Comparison of ENCODE assay signal across 8 cellular contexts in the genomic region with DNA sequence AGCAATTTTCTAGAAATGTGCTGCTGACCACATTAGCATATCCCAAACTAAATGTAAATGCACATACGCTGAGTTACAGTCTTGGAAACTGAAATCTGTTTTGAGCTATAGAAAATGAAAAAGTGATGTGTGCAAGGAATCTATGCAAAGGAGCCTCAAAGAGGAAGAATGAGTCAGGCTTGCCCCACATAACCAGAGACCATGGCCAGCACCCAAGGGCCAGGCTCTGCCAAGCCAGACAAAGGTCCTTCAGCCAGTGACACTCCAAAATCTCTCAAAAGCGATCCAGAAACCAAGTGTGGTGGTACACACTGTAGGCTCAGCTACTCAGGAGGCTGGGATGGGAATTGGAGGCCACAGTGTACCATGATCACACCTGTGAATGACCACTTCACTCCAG.
DNase-seq lines count a peak whose midpoint lies in the region; ATAC-seq and TF ChIP-seq lines count a peak whose summit lies in the region.

No MANE protein-coding gene starts in this region.

- 35% methylated on average over 2 of the region's 2 CpGs for WGBS in right lobe of liver (ENCODE audit: insufficient coverage, low coverage, low lambda C conversion rate, missing lambda C conversion rate)

- TF ChIP-seq CTCF in right lobe of liver (IDR thresholded peaks at IDR 0.05): no peak

- no peak for TF ChIP-seq POLR2A in right lobe of liver (IDR thresholded peaks at IDR 0.05)

- H3K9me3 ChIP-seq in right lobe of liver: no peaks in the 10 kb centered on the region

- intact Hi-C loops in right lobe of liver (cut with DNase I): no loop called here

- peak overlapping the region; percentile 16 to 70 (median 53) for H3K27ac ChIP-seq in right lobe of liver

- ATAC-seq in GM21360 (IDR thresholded peaks at IDR 0.05; ENCODE audit: unreplicated experiment) (peak; percentile 86), HG03521 (IDR thresholded peaks at IDR 0.05; ENCODE audit: unreplicated experiment) (peak; percentile 82), right lobe of liver (peak; percentile 85 to 94 (median 90))

- no peaks in the 10 kb centered on the region for H3K36me3 ChIP-seq in right lobe of liver

- peak; percentile 59 for DNase-seq in activated CD8-positive, alpha-beta memory T cell treated with anti-CD3 and anti-CD28 coated beads, Interleukin-2, amount 50 U/mL, for 48 hours
- peak; percentile 80 to 86 (median 80) for DNase-seq in right lobe of liver
- DNase-seq in stimulated activated CD4-positive, alpha-beta T cell treated with anti-CD3 and anti-CD28 coated beads, Interleukin-4, amount 100 ng/mL, for 1 hour: no peak
- DNase-seq in NCI-H1436 (lab: John Stamatoyannopoulos, UW): no peak
- no peak for DNase-seq in NCI-H1694 (lab: John Stamatoyannopoulos, UW)

- no peaks in the 10 kb centered on the region for H3K27me3 ChIP-seq in right lobe of liver

- peak overlapping the region; percentile 25; the same call in 1 of the 2 replicates for H3K4me3 ChIP-seq in GM08714 (ENCODE audit: low read length)
- H3K4me3 ChIP-seq in right lobe of liver: no peak overlapping the region

- peaks cover 3 to 17% (median 9%) of the 10 kb centered on the region in 4 donors for H3K4me1 ChIP-seq in right lobe of liver

Comparison
In these comparisons a context has a peak if more than half of its experiments do, and no peak if none do; other contexts are left out.
1. DNase-seq: peak in activated CD8-positive, alpha-beta memory T cell treated with anti-CD3 and anti-CD28 coated beads, Interleukin-2, amount 50 U/mL, for 48 hours (single experiment) and right lobe of liver (3 of 3); none in stimulated activated CD4-positive, alpha-beta T cell treated with anti-CD3 and anti-CD28 coated beads, Interleukin-4, amount 100 ng/mL, for 1 hour (single experiment), NCI-H1436 (single experiment) and NCI-H1694 (single experiment).
2. Peak in every context shown above with its lines, with median percentiles within 50 percentile points of each other: ATAC-seq.